ENCODE assay signal across 14 cellular contexts in the genomic region with DNA sequence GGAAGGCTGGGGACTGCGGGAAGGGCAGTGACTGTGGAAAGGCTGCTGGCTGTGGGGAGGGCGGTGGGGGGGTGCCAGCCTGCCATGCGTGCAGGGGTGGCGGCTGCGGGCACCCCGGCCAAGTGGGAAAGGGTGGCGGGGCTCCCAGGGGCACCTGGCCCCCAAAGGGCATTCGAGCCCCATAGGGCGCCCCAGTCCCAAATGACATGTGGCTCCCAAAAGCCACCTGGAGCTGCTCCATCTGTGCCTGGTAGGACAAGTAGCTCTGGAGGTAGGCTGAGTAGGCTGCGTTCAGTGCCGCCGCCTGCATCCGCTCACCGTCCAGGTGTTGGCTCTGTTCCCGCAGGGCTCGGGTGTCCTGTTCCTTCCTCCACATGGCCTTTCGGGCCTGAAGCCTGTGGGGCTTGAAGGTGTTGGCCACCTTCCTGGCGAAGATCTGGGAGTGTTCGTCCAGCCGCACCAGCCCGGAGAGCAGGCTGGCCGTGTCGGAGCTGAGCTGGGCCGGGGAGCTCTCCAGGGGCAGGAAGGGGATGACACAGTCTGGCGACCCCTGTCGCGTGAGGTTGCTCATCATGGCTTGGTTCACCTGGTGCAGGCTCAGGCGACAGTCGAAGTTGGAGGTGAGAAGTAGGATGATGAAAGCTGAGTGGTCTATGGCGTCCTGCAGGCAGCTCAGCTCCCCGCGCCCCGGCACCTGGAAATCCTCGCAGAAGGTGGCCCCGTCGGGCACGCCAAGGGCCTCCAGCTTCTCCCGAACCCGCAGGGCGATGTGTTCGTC. TPM values are rescaled to one million over a fixed set of nuclear protein-coding genes. Genes with fewer than 3 reads are reported as not detected.
DNase-seq lines count a peak whose midpoint lies in the region; ATAC-seq and TF ChIP-seq lines count a peak whose summit lies in the region.
"Had no signal": no experiment of that assay in that cellular context is flagged by ENCODE, and none has a peak within 500 bp of the region (broad histone marks: within the 10 kb centered on the region; RNA-seq: fewer than 3 reads in every experiment).

No MANE protein-coding gene starts in this region.

- H3K4me2 ChIP-seq in BLaER1, result peak overlapping the region; percentile 71
- H3K4me2 ChIP-seq: neural progenitor cell had no signal

- peaks cover 25% of the 10 kb centered on the region for H3K4me1 Mint-ChIP-seq in MCF 10A (ENCODE audit: insufficient read depth, unreplicated experiment)

- peaks cover 46% of the 10 kb centered on the region for H3K36me3 ChIP-seq in BLaER1
- peaks cover 0 to 13% of the 10 kb centered on the region in 2 experiments; a peak in 2 of 3 replicates for H3K36me3 ChIP-seq in HEK293 (ENCODE audit: control insufficient read depth in 2 of 2, insufficient read depth in 1 of 2, low read length in 2 of 2)
- no peaks in the 10 kb centered on the region for H3K36me3 ChIP-seq in ovary
- H3K36me3 ChIP-seq: neural progenitor cell had no signal

- H3K9me3 Mint-ChIP-seq in MCF 10A (ENCODE audit: unreplicated experiment), result no peaks in the 10 kb centered on the region

- H3K27ac Mint-ChIP-seq in MCF 10A (ENCODE audit: low read depth, unreplicated experiment), result no peak overlapping the region

- peak overlapping the region; percentile 65 for H3K27ac ChIP-seq in BLaER1
- no peak overlapping the region for H3K27ac ChIP-seq in HEK293 (ENCODE audit: extremely low read depth, low read depth, low read length)
- H3K27ac ChIP-seq in ovary, result no peak overlapping the region
- H3K27ac ChIP-seq: neural progenitor cell had no signal

- no peak overlapping the region for H3K4me3 Mint-ChIP-seq in MCF 10A (ENCODE audit: unreplicated experiment)
- H3K4me3 Mint-ChIP-seq: neural progenitor cell had no signal

- WGBS in ovary, 3 donors, result 92 to 95% (median 93%) methylated on average over 41 of the region's 41 CpGs

- H3K36me3 Mint-ChIP-seq in MCF 10A (ENCODE audit: insufficient read depth, unreplicated experiment), result peaks cover 57% of the 10 kb centered on the region
- H3K36me3 Mint-ChIP-seq: neural progenitor cell had no signal

- BruUV-seq in MCF 10A (replicated peaks; lab: Mats Ljungman, UMichigan), result TSS peak; percentile 39

- H3K9ac ChIP-seq in BLaER1, result no peak overlapping the region
- H3K9ac ChIP-seq: neural progenitor cell had no signal

- peaks cover 19% of the 10 kb centered on the region for H3K4me1 ChIP-seq in BLaER1
- H3K4me1 ChIP-seq in HEK293 (ENCODE audit: control insufficient read depth, insufficient read depth, low read length), result no peaks in the 10 kb centered on the region
- H3K4me1 ChIP-seq in ovary (ENCODE audit: insufficient read depth), result no peaks in the 10 kb centered on the region
- H3K4me1 ChIP-seq: neural progenitor cell had no signal

- H3K27me3 ChIP-seq in BLaER1 (no peaks in the 10 kb centered on the region), ovary (no peaks in the 10 kb centered on the region)
- H3K27me3 ChIP-seq: neural progenitor cell had no signal

- H4K20me1 ChIP-seq in BLaER1, result peaks cover 7% of the 10 kb centered on the region; the same call in 1 of the 2 replicates

- POLR2A ChIA-PET in HEK293 (lab: Yijun Ruan, JAX), result interaction anchor here (0.6 kb wide), 1 partner anchor 433 kb away, joined by 10 read pairs; no protein-coding TSS in a partner anchor
- POLR2A ChIA-PET in MCF 10A (lab: Yijun Ruan, JAX), result interaction anchor here (1.1 to 1.5 kb wide), 3 partner anchors 9 to 94 kb away, joined by 3 to 6 read pairs (median 5); no protein-coding TSS in a partner anchor

- no peak for TF ChIP-seq EP300 in ovary (IDR thresholded peaks at IDR 0.05)

- H3K9me3 ChIP-seq in BLaER1 (no peaks in the 10 kb centered on the region), HEK293 (ENCODE audit: control insufficient read depth, insufficient read depth, low read depth, low read length) (no peaks in the 10 kb centered on the region), ovary (no peaks in the 10 kb centered on the region)
- H3K9me3 ChIP-seq: left ventricle myocardium inferior had no signal

- DNase-seq in MCF 10A (ENCODE audit: unreplicated experiment) (no peak), ovary (peak in 3 of 5 donors; percentile 28 to 52 (median 48)), NCI-H82 treated with DMSO at 0.1 percent for 48 hours (lab: John Stamatoyannopoulos, UW; ENCODE audit: unreplicated experiment) (no peak), putamen (ENCODE audit: low spot score) (no peak)
- DNase-seq: activated CD4-positive, alpha-beta T cell treated with anti-CD3 and anti-CD28 coated beads for 36 hours; activated T-cell treated with anti-CD3 and anti-CD28 coated beads, Interleukin-2, amount 50 U/mL, for 1 hour; cortex of kidney; T-helper 1 cell had no signal

- no peaks in the 10 kb centered on the region for H3K27me3 Mint-ChIP-seq in MCF 10A (ENCODE audit: insufficient read depth, unreplicated experiment)
- H3K27me3 Mint-ChIP-seq: activated CD4-positive, alpha-beta T cell treated with anti-CD3 and anti-CD28 coated beads for 36 hours had no signal

- no peak overlapping the region for H3K4me3 ChIP-seq in BLaER1
- no peak overlapping the region for H3K4me3 ChIP-seq in HEK293 (ENCODE audit: low read depth, low read length)
- no peak overlapping the region for H3K4me3 ChIP-seq in ovary
- H3K4me3 ChIP-seq: neural progenitor cell had no signal

- CTCF ChIA-PET in HEK293 (lab: Yijun Ruan, JAX), result interaction anchor here (0.5 to 2.0 kb wide), 4 partner anchors 35 to 216 kb away, joined by 3 to 15 read pairs (median 5); no protein-coding TSS in a partner anchor
- CTCF ChIA-PET in MCF 10A (lab: Yijun Ruan, JAX), result interaction anchor here (0.5 kb wide), 1 partner anchor 34 kb away, joined by 4 read pairs; no protein-coding TSS in a partner anchor

- intact Hi-C loops in MCF 10A (cut with micrococcal nuclease), result no loop called here
- intact Hi-C loops in ovary (cut with DNase I), result no loop called here

- TF ChIP-seq CTCF in HEK293 (tag by site-specific recombination; IDR thresholded peaks at IDR 0.05) (no peak), MCF 10A (IDR thresholded peaks at IDR 0.05; ENCODE audit: unreplicated experiment) (no peak), ovary (IDR thresholded peaks at IDR 0.05) (no peak)

- ATAC-seq in HG03045 (IDR thresholded peaks at IDR 0.05; ENCODE audit: unreplicated experiment) (no peak), GM18505 (IDR thresholded peaks at IDR 0.05; ENCODE audit: unreplicated experiment) (no peak)

- TF ChIP-seq POLR2A in ovary (IDR thresholded peaks at IDR 0.05) (no peak), GM18505 (IDR thresholded peaks at IDR 0.05; ENCODE audit: borderline replicate concordance, extremely low read depth, insufficient read depth, insufficient read length) (no peak)

TF ChIP-seq in HEK293, 187 proteins besides CTCF, POLR2A, EP300 and RAD21:
- TF ChIP-seq ZNF600 (tag by site-specific recombination; IDR thresholded peaks at IDR 0.05) (peak; percentile 47), ZNF610 (tag by site-specific recombination; IDR thresholded peaks at IDR 0.05; ENCODE audit: borderline replicate concordance) (no peak), MEIS1 (CRISPR knock-in tag; IDR thresholded peaks at IDR 0.05; ENCODE audit: borderline replicate concordance) (no peak), ZNF830 (tag by site-specific recombination; IDR thresholded peaks at IDR 0.05; ENCODE audit: low read depth) (no peak)

RNA-seq across cellular contexts. Expression of a gene that starts 14.9 kb away (rescaled TPM):
- total RNA-seq in MCF 10A (2022) (24.2 and 25.6 TPM in 2 replicates), ovary (10 to 100 TPM in 2 of 7 donors, 1 to 10 TPM in 5; 3.6 to 13.3 (median 9.6) TPM)
- 1 to 10 TPM; 2.5 to 7.8 TPM for polyA plus RNA-seq in ovary

RNA-seq across cellular contexts. Expression of a gene that starts 25.0 kb away (rescaled TPM):
- total RNA-seq in MCF 10A (2022), result 13.5 and 15.4 TPM in 2 replicates
- 10 to 100 TPM in 2 of 7 donors, 1 to 10 TPM in 5; 7.4 to 11.4 (median 9.1) TPM for total RNA-seq in ovary
- polyA plus RNA-seq in ovary, result 1 to 10 TPM; 3.6 to 4.4 TPM

RNA-seq across cellular contexts. Expression of a gene that starts 50.9 kb away (rescaled TPM):
- total RNA-seq in MCF 10A (2022) (64.3 and 71.7 TPM in 2 replicates), ovary (10 to 100 TPM; 26.1 to 83.9 (median 73.7) TPM)
- polyA plus RNA-seq in ovary, result 10 to 100 TPM; 48.7 to 51.9 TPM

Comparison
In these comparisons a context has a peak if more than half of its experiments do, and no peak if none do; other contexts are left out.
1. DNase-seq: peak in ovary (3 of 5); none in MCF 10A (single experiment), NCI-H82 treated with DMSO at 0.1 percent for 48 hours (single experiment) and putamen (single experiment).